ENCODE assay signal across 12 cellular contexts in the genomic region with DNA sequence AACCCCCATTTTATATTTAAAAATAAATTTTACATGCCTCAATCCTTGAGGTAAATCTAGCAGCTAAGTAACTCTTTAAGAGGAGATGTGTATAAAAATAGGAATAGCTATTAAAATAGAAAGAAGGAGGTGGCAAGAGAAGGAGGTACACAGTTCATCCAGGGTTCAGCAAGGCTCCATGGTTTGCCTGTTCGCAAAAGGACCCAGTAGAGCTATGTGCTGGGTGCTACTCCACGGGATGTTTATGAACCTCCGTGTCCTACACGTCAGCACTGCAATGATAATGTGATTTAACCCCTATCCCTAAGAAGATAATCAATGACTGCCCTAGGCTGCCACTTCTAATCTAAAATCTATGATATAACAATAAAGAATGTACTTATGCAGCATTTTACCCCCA. TPM values are rescaled to one million over a fixed set of nuclear protein-coding genes. Genes with fewer than 3 reads are reported as not detected.
A peak's percentile ranks its signal among the peaks of the same experiment; 100 is the strongest.
DNase-seq lines count a peak whose midpoint lies in the region; ATAC-seq and TF ChIP-seq lines count a peak whose summit lies in the region.
"Had no signal": no experiment of that assay in that cellular context is flagged by ENCODE, and none has a peak within 500 bp of the region (broad histone marks: within the 10 kb centered on the region; RNA-seq: fewer than 3 reads in every experiment).

No MANE protein-coding gene starts in this region.

- ATAC-seq in right cardiac atrium (no peak), Right ventricle myocardium inferior (no peak), upper lobe of right lung (no peak)

- H3K27me3 Mint-ChIP-seq in mesothelial cell of epicardium (ENCODE audit: low read depth): peaks cover 8% of the 10 kb centered on the region

- H3K27ac ChIP-seq in right cardiac atrium (ENCODE audit: low read length) (no peak overlapping the region), VCaP (peak overlapping the region; percentile 92), upper lobe of right lung (no peak overlapping the region)

- H3K36me3 Mint-ChIP-seq in mesothelial cell of epicardium: no peaks in the 10 kb centered on the region

- H3K4me1 Mint-ChIP-seq in mesothelial cell of epicardium: peaks cover 16% of the 10 kb centered on the region

- DNase-seq in right cardiac atrium: no peak
- no peak for DNase-seq in Right ventricle myocardium inferior (ENCODE audit: missing footprints)
- no peak for DNase-seq in mesothelial cell of epicardium (ENCODE audit: low spot score in 2 of 2, unreplicated experiment in 2 of 2)
- no peak for DNase-seq in upper lobe of right lung
- no peak for DNase-seq in medulla oblongata (ENCODE audit: extremely low spot score)
- no peak for DNase-seq in mucosa of gallbladder (ENCODE audit: low spot score)
- no peak for DNase-seq in anterior cingulate cortex (lab: John Stamatoyannopoulos, UW)
- DNase-seq: NCI-H446 treated with DMSO at 0.1 percent for 48 hours had no signal

- H3K4me3 Mint-ChIP-seq in mesothelial cell of epicardium: peak overlapping the region; percentile 68

- TF ChIP-seq CTCF in VCaP (conservative IDR thresholded peaks at IDR 0.05): no peak
- no peak for TF ChIP-seq CTCF in mesothelial cell of epicardium (IDR thresholded peaks at IDR 0.05; ENCODE audit: unreplicated experiment)
- no peak for TF ChIP-seq CTCF in upper lobe of right lung (IDR thresholded peaks at IDR 0.05)

- H3K27me3 ChIP-seq in right cardiac atrium (ENCODE audit: control insufficient read depth, insufficient read depth) (no peaks in the 10 kb centered on the region), upper lobe of right lung (no peaks in the 10 kb centered on the region)

- intact Hi-C loops in right cardiac atrium (cut with DNase I): no loop called here
- intact Hi-C loops in Right ventricle myocardium inferior (cut with DNase I): loop anchor here (10.0 kb wide), 1 partner anchor 48 kb away; no protein-coding TSS in a partner anchor
- intact Hi-C loops in upper lobe of right lung (cut with DNase I): no loop called here

- H3K27ac Mint-ChIP-seq in mesothelial cell of epicardium: no peak overlapping the region

- peak overlapping the region; percentile 100 for H3K4me3 ChIP-seq in right cardiac atrium (ENCODE audit: low read length)
- peak overlapping the region; percentile 63 for H3K4me3 ChIP-seq in upper lobe of right lung

- WGBS in right cardiac atrium: 37% methylated on average over 4 of the region's 4 CpGs

- H3K36me3 ChIP-seq in upper lobe of right lung: no peaks in the 10 kb centered on the region

- peaks cover 4% of the 10 kb centered on the region for H3K4me1 ChIP-seq in right cardiac atrium (ENCODE audit: control insufficient read depth, insufficient read depth, low read length)
- peaks cover 15% of the 10 kb centered on the region for H3K4me1 ChIP-seq in upper lobe of right lung

- no peaks in the 10 kb centered on the region for H3K9me3 Mint-ChIP-seq in mesothelial cell of epicardium
- H3K9me3 Mint-ChIP-seq: CD14-positive monocyte had no signal

- H3K9me3 ChIP-seq in right cardiac atrium (ENCODE audit: control insufficient read depth, low read length) (no peaks in the 10 kb centered on the region), upper lobe of right lung (no peaks in the 10 kb centered on the region)

RNA-seq across cellular contexts. Expression of gene DENND11, which starts 0.9 kb away (rescaled TPM):
- total RNA-seq in right cardiac atrium (10 to 100 TPM; 10.6 to 11.9 (median 11.6) TPM), Right ventricle myocardium inferior (9.1 TPM), mesothelial cell of epicardium (22.4 to 22.7 TPM (median 22.7 TPM) in 3 replicates), upper lobe of right lung (40.2 TPM), mucosa of gallbladder (23.0 TPM)
- 5.2 TPM for polyA plus RNA-seq in right cardiac atrium

RNA-seq across cellular contexts. Expression of gene WEE2, which starts 5.3 kb away (rescaled TPM):
- total RNA-seq in right cardiac atrium (not detected), Right ventricle myocardium inferior (not detected), mesothelial cell of epicardium (0.09 TPM in 1 of 3 replicates, not detected in the others), upper lobe of right lung (not detected), mucosa of gallbladder (not detected)
- not detected for polyA plus RNA-seq in right cardiac atrium
- total RNA-seq: liver, M059J had no signal
- polyA plus RNA-seq: CD14-positive monocyte, liver had no signal

RNA-seq across cellular contexts. Expression of gene SSBP1, which starts 35.3 kb away (rescaled TPM):
- total RNA-seq in right cardiac atrium: 10 to 100 TPM; 91.0 to 100.0 (median 96.5) TPM
- 231 TPM for polyA plus RNA-seq in right cardiac atrium
- 109 TPM for total RNA-seq in Right ventricle myocardium inferior
- total RNA-seq in mesothelial cell of epicardium: 120 to 127 TPM (median 123 TPM) in 3 replicates
- 64.9 TPM for total RNA-seq in upper lobe of right lung
- 67.9 TPM for total RNA-seq in mucosa of gallbladder
